27 cellular contexts compared by ENCODE assay signal in the genomic region with DNA sequence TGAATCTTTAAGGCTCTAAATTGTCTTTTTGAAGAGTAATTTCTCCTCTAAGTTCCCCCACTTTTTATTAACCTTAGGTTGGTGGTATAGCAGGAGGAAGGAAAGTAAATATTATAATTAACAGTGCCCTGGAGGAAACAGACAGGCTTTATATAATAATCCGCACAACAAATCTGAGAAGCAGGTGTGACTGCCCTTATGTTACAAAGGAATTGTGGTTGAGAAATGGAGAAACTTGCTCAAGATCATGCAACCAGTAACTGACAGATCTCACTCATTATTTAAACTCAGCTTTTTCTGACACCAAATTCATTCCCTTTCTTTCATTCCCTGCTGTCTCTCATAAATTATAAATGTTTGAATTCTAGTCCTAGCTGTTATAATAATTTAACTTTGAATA.
"Had no signal": no experiment of that assay in that cellular context is flagged by ENCODE, and none has a peak within 500 bp of the region (broad histone marks: within the 10 kb centered on the region; RNA-seq: fewer than 3 reads in every experiment).

No MANE protein-coding gene starts in this region.

- H3K27ac ChIP-seq: esophagus muscularis mucosa, foreskin keratinocyte, heart left ventricle, lower lobe of right lung, neural progenitor cell, right atrium auricular region, stomach, thyroid gland, upper lobe of left lung, vagina had no signal

- H3K9me3 ChIP-seq: esophagus muscularis mucosa, heart left ventricle, lower lobe of right lung, right atrium auricular region, stomach, thyroid gland, upper lobe of left lung, vagina had no signal

- H3K4me1 ChIP-seq: esophagus muscularis mucosa, foreskin keratinocyte, lower lobe of right lung, right atrium auricular region, thyroid gland, upper lobe of left lung, vagina had no signal

- DNase-seq: activated CD4-positive, alpha-beta memory T cell treated with anti-CD3 and anti-CD28 coated beads, Interleukin-2, amount 10 ng/mL, durations not matched to agents 7 days and 5 days; activated CD4-positive, alpha-beta T cell treated with anti-CD3 and anti-CD28 coated beads for 1 hour; activated CD4-positive, alpha-beta T cell treated with anti-CD3 and anti-CD28 coated beads, Interleukin-2, amount 10 ng/mL, durations not matched to agents 7 days and 5 days; activated CD8-positive, alpha-beta memory T cell treated with anti-CD3 and anti-CD28 coated beads, Interleukin-2, amount 50 U/mL, for 48 hours; activated gamma-delta T cell treated with Interleukin-2 at 50 U/mL for 16 hours; activated naive CD4-positive, alpha-beta T cell treated with anti-CD3 and anti-CD28 coated beads, Interleukin-2, amount 50 U/mL, for 16 hours; activated T-cell treated with anti-CD3 and anti-CD28 coated beads, Interleukin-2, amount 50 U/mL, for 24 hours; amniotic stem cell; central memory CD4-positive, alpha-beta T cell; foreskin keratinocyte; heart left ventricle; hypothalamus; lower lobe of right lung; mesenchymal stem cell; naive thymus-derived CD8-positive, alpha-beta T cell; stimulated activated CD4-positive, alpha-beta T cell treated with anti-CD3 and anti-CD28 coated beads, Interleukin-15, amount 100 ng/mL, for 24 hours; stimulated activated CD4-positive, alpha-beta T cell treated with anti-CD3 and anti-CD28 coated beads, Interleukin-2, amount 100 ng/mL, for 24 hours; stimulated activated naive B cell treated with anti-CD40 and anti-IgM and Interleukin-4, amounts not matched to agents 10 μg/mL and 1 μg/mL and 100 μg/mL, for 72 hours; stomach; T1000; thyroid gland; upper lobe of left lung had no signal

- H2AFZ ChIP-seq: neural progenitor cell had no signal

- ATAC-seq: foreskin keratinocyte; lower lobe of right lung; naive thymus-derived CD8-positive, alpha-beta T cell; stimulated activated naive B cell treated with anti-CD40 and anti-IgM and Interleukin-4, amounts not matched to agents 10 μg/mL and 1 μg/mL and 100 μg/mL, for 72 hours; WTC11 had no signal

- H3K27me3 ChIP-seq: esophagus muscularis mucosa, foreskin keratinocyte, heart left ventricle, neural progenitor cell, right atrium auricular region, stomach, thyroid gland, upper lobe of left lung, vagina had no signal

- H3K9ac ChIP-seq: neural progenitor cell had no signal

- H3K36me3 ChIP-seq: neural progenitor cell, right atrium auricular region, thyroid gland, vagina had no signal

- H3K4me3 ChIP-seq: esophagus muscularis mucosa, heart left ventricle, lower lobe of right lung, neural progenitor cell, right atrium auricular region, stomach, thyroid gland, upper lobe of left lung, vagina had no signal
